ENCODE assay signal across 21 cellular contexts in genomic region chr11:44610556-44610955, GRCh38. TPM values are rescaled to one million over a fixed set of nuclear protein-coding genes. Genes with fewer than 3 reads are reported as not detected.
DNase-seq lines count a peak whose midpoint lies in the region; ATAC-seq, FAIRE-seq and TF ChIP-seq lines count a peak whose summit lies in the region.
"Had no signal": no experiment of that assay in that cellular context is flagged by ENCODE, and none has a peak within 500 bp of the region (broad histone marks: within the 10 kb centered on the region; RNA-seq: fewer than 3 reads in every experiment).

No MANE protein-coding gene starts in this region.

- peaks cover 84% of the 10 kb centered on the region for H3K4me1 Mint-ChIP-seq in activated naive CD4-positive, alpha-beta T cell treated with anti-CD3 and anti-CD28 coated beads, Interleukin-2, amount 10 ng/mL, durations not matched to agents 7 days and 5 days
- H3K4me1 Mint-ChIP-seq in T-helper 17 cell (peaks cover 59% of the 10 kb centered on the region), H9 (peaks cover 5 to 15% of the 10 kb centered on the region in 2 experiments; a peak in 3 of 4 replicates)
- peaks cover 80 to 100% of the 10 kb centered on the region in 2 donors for H3K4me1 Mint-ChIP-seq in stimulated activated naive B cell treated with anti-CD40 and anti-IgM and Interleukin-4, amounts not matched to agents 10 μg/mL and 1 μg/mL and 100 μg/mL, for 72 hours

- WGBS in K562 (ENCODE audit: insufficient coverage, low coverage, missing lambda C conversion rate), result 49% methylated on average over 4 of the region's 4 CpGs
- WGBS in H9 (ENCODE audit: extremely low coverage, insufficient read length, low lambda C conversion rate), result no CpG with 5 or more reads among the region's 4 CpGs

- no peak overlapping the region for H4K8ac ChIP-seq in H9 (replicated peaks; ENCODE audit: insufficient read length, low read depth, low read length)

- no peak overlapping the region for H2AK5ac ChIP-seq in H9 (ENCODE audit: insufficient read length, low read length)

- H3K27me3 ChIP-seq in K562 (ENCODE audit: control insufficient read depth in 2 of 2, insufficient read depth in 2 of 2, low read length in 2 of 2) (no peaks in the 10 kb centered on the region; a peak in 1 of 5 replicates), H9 (ENCODE audit: insufficient read depth, low read length) (no peaks in the 10 kb centered on the region)
- H3K27me3 ChIP-seq: pancreas, thyroid gland had no signal

- no peak overlapping the region for H3K18ac ChIP-seq in H9 (ENCODE audit: insufficient read length, low read depth, low read length)

- ATAC-seq in T-helper 17 cell, result no peak
- ATAC-seq in K562, result no peak
- no peak for ATAC-seq in stimulated activated naive B cell treated with anti-CD40 and anti-IgM and Interleukin-4, amounts not matched to agents 10 μg/mL and 1 μg/mL and 100 μg/mL, for 72 hours (replicated peaks)
- ATAC-seq in HG02884 (IDR thresholded peaks at IDR 0.05; ENCODE audit: unreplicated experiment), result no peak
- ATAC-seq in HG03457 (IDR thresholded peaks at IDR 0.05; ENCODE audit: unreplicated experiment), result no peak
- ATAC-seq: pancreas had no signal

- H3K14ac ChIP-seq in H9 (ENCODE audit: insufficient read depth, low read length), result no peak overlapping the region

- TF ChIP-seq CTCF in K562 (IDR thresholded peaks at IDR 0.05 in 2 of 3, conservative IDR thresholded peaks at IDR 0.05 in 1 of 3; ENCODE audit: insufficient read depth in 2 of 3, low read depth in 1 of 3, low read length in 3 of 3) (no peak), H9 (conservative IDR thresholded peaks at IDR 0.05) (no peak)

- H2BK20ac ChIP-seq in H9 (ENCODE audit: low read depth, low read length, poor library complexity, severe bottlenecking), result no peak overlapping the region

- H4K20me1 ChIP-seq in K562 (replicated peaks; ENCODE audit: control insufficient read depth, insufficient read depth, low read length) (no peaks in the 10 kb centered on the region), H9 (ENCODE audit: control insufficient read depth, insufficient read depth, insufficient read length) (no peaks in the 10 kb centered on the region)

- no peak for DNase-seq in activated naive CD4-positive, alpha-beta T cell treated with anti-CD3 and anti-CD28 coated beads, Interleukin-2, amount 10 ng/mL, durations not matched to agents 7 days and 5 days
- DNase-seq in activated naive CD4-positive, alpha-beta T cell treated with anti-CD3 and anti-CD28 coated beads, Interleukin-2, amount 50 U/mL, for 16 hours, result no peak
- DNase-seq in T-helper 17 cell (no peak), K562 (ENCODE audit: extremely low read depth in 1 of 4, low spot score in 3 of 4) (no peak), H9 (no peak)
- DNase-seq in stimulated activated naive B cell treated with anti-CD40 and anti-IgM and Interleukin-4, amounts not matched to agents 10 μg/mL and 1 μg/mL and 100 μg/mL, for 72 hours, result no peak
- DNase-seq: activated gamma-delta T cell; DND-41; GOT3; NCI-H1048; NCI-H2029; NCI-H226; pancreas; PC-9; stimulated activated CD4-positive, alpha-beta T cell treated with anti-CD3 and anti-CD28 coated beads, Interleukin-15, amount 100 ng/mL, for 24 hours; thyroid gland; WERI-Rb-1 had no signal

- no peaks in the 10 kb centered on the region for H3K23me2 ChIP-seq in H9 (ENCODE audit: insufficient read length, low read depth, low read length, poor library complexity, severe bottlenecking)

- CTCF ChIA-PET in activated naive CD4-positive, alpha-beta T cell treated with anti-CD3 and anti-CD28 coated beads, Interleukin-2, amount 10 ng/mL, durations not matched to agents 7 days and 5 days (lab: Charles Lee), result interaction anchor here (0.7 to 10.8 kb wide), 6 partner anchors 8 to 83 kb away, joined by 3 to 403 read pairs (median 3); partner anchors contain the start of gene CD82
- CTCF ChIA-PET in K562 (lab: Yijun Ruan, JAX; ENCODE audit: low intra/inter-chr PET ratio), result interaction anchor here (0.6 to 1.1 kb wide), 2 partner anchors 9 to 54 kb away, joined by 3 to 4 read pairs; no protein-coding TSS in a partner anchor

- H2AFZ ChIP-seq in K562 (ENCODE audit: low read depth, low read length), result no peak overlapping the region
- H2AFZ ChIP-seq in H9 (ENCODE audit: low read length), result no peak overlapping the region
- H2AFZ ChIP-seq: PC-9 had no signal

- no peak overlapping the region for H3K9ac ChIP-seq in K562 (ENCODE audit: insufficient read depth in 1 of 2, low read depth in 2 of 2, low read length in 2 of 2)
- no peak overlapping the region for H3K9ac ChIP-seq in H9 (ENCODE audit: extremely low read depth, insufficient read length, low read length)

- H3K27ac Mint-ChIP-seq in activated naive CD4-positive, alpha-beta T cell treated with anti-CD3 and anti-CD28 coated beads, Interleukin-2, amount 10 ng/mL, durations not matched to agents 7 days and 5 days, result peak overlapping the region; percentile 24
- H3K27ac Mint-ChIP-seq in T-helper 17 cell, result peak overlapping the region; percentile 97
- H3K27ac Mint-ChIP-seq in stimulated activated naive B cell treated with anti-CD40 and anti-IgM and Interleukin-4, amounts not matched to agents 10 μg/mL and 1 μg/mL and 100 μg/mL, for 72 hours, result peak overlapping the region; percentile 97
- H3K27ac Mint-ChIP-seq in H9, result no peak overlapping the region

- TF ChIP-seq RAD21 in K562 (CRISPR knock-in tag; conservative IDR thresholded peaks at IDR 0.05 in 1 of 2, IDR thresholded peaks at IDR 0.05 in 1 of 2), result no peak

- no peak overlapping the region for H2BK120ac ChIP-seq in H9 (ENCODE audit: low read depth, low read length, poor library complexity, severe bottlenecking)

- TF ChIP-seq EP300 in K562 (IDR thresholded peaks at IDR 0.05; ENCODE audit: low read length), result no peak

- H3K36me3 Mint-ChIP-seq in activated naive CD4-positive, alpha-beta T cell treated with anti-CD3 and anti-CD28 coated beads, Interleukin-2, amount 10 ng/mL, durations not matched to agents 7 days and 5 days, result peaks cover 48% of the 10 kb centered on the region
- H3K36me3 Mint-ChIP-seq in T-helper 17 cell (ENCODE audit: low read depth) (peaks cover 2% of the 10 kb centered on the region), H9 (ENCODE audit: insufficient read depth in 1 of 3, low read depth in 3 of 3) (no peaks in the 10 kb centered on the region)
- H3K36me3 Mint-ChIP-seq in stimulated activated naive B cell treated with anti-CD40 and anti-IgM and Interleukin-4, amounts not matched to agents 10 μg/mL and 1 μg/mL and 100 μg/mL, for 72 hours, result peaks cover 72 to 92% of the 10 kb centered on the region in 2 donors
- H3K36me3 Mint-ChIP-seq: natural killer cell treated with Interleukin-12 subunit alpha and Interleukin-12 subunit beta and Interleukin-15 and Interleukin-18, amount 100 ng/mL, for 72 hours had no signal

- no TSS peak for BruUV-seq in K562 (replicated peaks; lab: Mats Ljungman, UMichigan)

- no peak overlapping the region for H4K91ac ChIP-seq in H9 (ENCODE audit: insufficient read length, low read depth, low read length)

- no peaks in the 10 kb centered on the region for H3K27me3 Mint-ChIP-seq in activated naive CD4-positive, alpha-beta T cell treated with anti-CD3 and anti-CD28 coated beads, Interleukin-2, amount 10 ng/mL, durations not matched to agents 7 days and 5 days
- no peaks in the 10 kb centered on the region for H3K27me3 Mint-ChIP-seq in T-helper 17 cell
- H3K27me3 Mint-ChIP-seq in stimulated activated naive B cell treated with anti-CD40 and anti-IgM and Interleukin-4, amounts not matched to agents 10 μg/mL and 1 μg/mL and 100 μg/mL, for 72 hours, result no peaks in the 10 kb centered on the region
- H3K27me3 Mint-ChIP-seq in H9 (ENCODE audit: low read depth), result peaks cover 7% of the 10 kb centered on the region; the same call in 1 of the 2 replicates
- H3K27me3 Mint-ChIP-seq: natural killer cell treated with Interleukin-12 subunit alpha and Interleukin-12 subunit beta and Interleukin-15 and Interleukin-18, amount 100 ng/mL, for 72 hours had no signal

- no peak overlapping the region for H3K4me2 ChIP-seq in K562 (ENCODE audit: insufficient read depth, low read length)
- no peak overlapping the region for H3K4me2 ChIP-seq in H9 (ENCODE audit: insufficient read depth, insufficient read length, low read length)
- H3K4me2 ChIP-seq: PC-9 had no signal

- intact Hi-C loops in K562 (cut with micrococcal nuclease), result loop anchor here (10.0 kb wide), 1 partner anchor 476 kb away; no protein-coding TSS in a partner anchor

- no peaks in the 10 kb centered on the region for H3K9me3 ChIP-seq in T-helper 17 cell (ENCODE audit: control insufficient read depth, low read length, poor library complexity, severe bottlenecking)
- H3K9me3 ChIP-seq in K562 (replicated peaks; ENCODE audit: control insufficient read depth, insufficient read depth, low read depth, low read length), result no peaks in the 10 kb centered on the region
- H3K9me3 ChIP-seq in H9 (ENCODE audit: control insufficient read depth, low read depth, low read length), result no peaks in the 10 kb centered on the region
- H3K9me3 ChIP-seq: pancreas, thyroid gland had no signal

- no peaks in the 10 kb centered on the region for H3K36me3 ChIP-seq in K562 (ENCODE audit: control insufficient read depth, insufficient read depth, low read length)
- H3K36me3 ChIP-seq: thyroid gland, WERI-Rb-1 had no signal

- in situ Hi-C loops in K562 (cut with MboI), result no loop called here

- POLR2A ChIA-PET in K562 (lab: Yijun Ruan, JAX), result interaction anchor here (1.0 kb wide), 1 partner anchor 522 kb away, joined by 5 read pairs; no protein-coding TSS in a partner anchor

- no peaks in the 10 kb centered on the region for H3K79me1 ChIP-seq in H9 (ENCODE audit: insufficient read depth, low read depth, low read length, poor library complexity, severe bottlenecking)

- H3K79me2 ChIP-seq in K562 (ENCODE audit: control insufficient read depth, insufficient read depth, low read length) (no peaks in the 10 kb centered on the region), H9 (ENCODE audit: insufficient read depth, low read length) (no peaks in the 10 kb centered on the region)

- FAIRE-seq in K562 (lab: Jason Lieb, UNC), result no peak
- FAIRE-seq: endometrium, pancreas had no signal

- no peaks in the 10 kb centered on the region for H3K9me3 Mint-ChIP-seq in activated naive CD4-positive, alpha-beta T cell treated with anti-CD3 and anti-CD28 coated beads, Interleukin-2, amount 10 ng/mL, durations not matched to agents 7 days and 5 days
- H3K9me3 Mint-ChIP-seq in stimulated activated naive B cell treated with anti-CD40 and anti-IgM and Interleukin-4, amounts not matched to agents 10 μg/mL and 1 μg/mL and 100 μg/mL, for 72 hours, result no peaks in the 10 kb centered on the region
- H3K9me3 Mint-ChIP-seq in H9, result no peaks in the 10 kb centered on the region
- H3K9me3 Mint-ChIP-seq: natural killer cell treated with Interleukin-12 subunit alpha and Interleukin-12 subunit beta and Interleukin-15 and Interleukin-18, amount 100 ng/mL, for 72 hours had no signal

- no peak overlapping the region for H2BK15ac ChIP-seq in H9 (ENCODE audit: low read depth, low read length)

- H3K23ac ChIP-seq in H9 (ENCODE audit: insufficient read length, low read depth, low read length), result no peak overlapping the region

- no peak overlapping the region for H4K5ac ChIP-seq in H9 (ENCODE audit: insufficient read length, low read depth, low read length)

- H3K4ac ChIP-seq in H9 (ENCODE audit: low read depth, low read length), result no peak overlapping the region

- no peaks in the 10 kb centered on the region for H3K9me1 ChIP-seq in K562 (ENCODE audit: control insufficient read depth, insufficient read depth, low read length)

- H3K4me3 ChIP-seq in K562, result no peak overlapping the region
- H3K4me3 ChIP-seq: pancreas, PC-9, thyroid gland had no signal

- H2BK12ac ChIP-seq in H9 (ENCODE audit: insufficient read length, low read depth, low read length), result no peak overlapping the region

- H3K56ac ChIP-seq in H9 (ENCODE audit: insufficient read length, low read depth, low read length), result no peak overlapping the region

- H2BK5ac ChIP-seq in H9 (ENCODE audit: insufficient read length, low read length), result no peak overlapping the region

- peaks cover 27 to 34% of the 10 kb centered on the region in 2 experiments; a peak in 4 of 5 replicates for H3K4me1 ChIP-seq in K562 (replicated peaks in 1 of 2; ENCODE audit: control insufficient read depth in 2 of 2, insufficient read depth in 2 of 2, low read length in 2 of 2)
- no peaks in the 10 kb centered on the region for H3K4me1 ChIP-seq in H9 (ENCODE audit: insufficient read depth, low read length)
- H3K4me1 ChIP-seq: pancreas had no signal

- no peak overlapping the region for H3T11ph ChIP-seq in H9 (ENCODE audit: low read length)

- no peak overlapping the region for H3K27ac ChIP-seq in K562 (ENCODE audit: extremely low read depth, low read depth, low read length)
- H3K27ac ChIP-seq in H9 (ENCODE audit: insufficient read length, low read depth, low read length), result no peak overlapping the region
- H3K27ac ChIP-seq: pancreas, PC-9, thyroid gland, WERI-Rb-1 had no signal

- TF ChIP-seq POLR2A in K562 (conservative IDR thresholded peaks at IDR 0.05), result no peak

- no peak overlapping the region for H3K4me3 Mint-ChIP-seq in activated naive CD4-positive, alpha-beta T cell treated with anti-CD3 and anti-CD28 coated beads, Interleukin-2, amount 10 ng/mL, durations not matched to agents 7 days and 5 days
- H3K4me3 Mint-ChIP-seq in T-helper 17 cell (no peak overlapping the region), H9 (no peak overlapping the region)
- peak overlapping the region; percentile 40 to 73 for H3K4me3 Mint-ChIP-seq in stimulated activated naive B cell treated with anti-CD40 and anti-IgM and Interleukin-4, amounts not matched to agents 10 μg/mL and 1 μg/mL and 100 μg/mL, for 72 hours
- H3K4me3 Mint-ChIP-seq: natural killer cell treated with Interleukin-12 subunit alpha and Interleukin-12 subunit beta and Interleukin-15 and Interleukin-18, amount 100 ng/mL, for 72 hours had no signal

RNA-seq across cellular contexts. Expression of gene CD82, which starts 45.1 kb away (rescaled TPM):
- 100 to 1,000 TPM; 112 to 146 TPM for total RNA-seq in T-helper 17 cell
- total RNA-seq in K562 (2011; cell fraction: chromatin; rRNA removed; ENCODE audit: low replicate concordance), result 3.5 and 6.3 TPM in 2 replicates
- total RNA-seq in K562 (2011; cell fraction: nucleolus; rRNA removed), result 5.3 and 8.8 TPM in 2 replicates
- 4.4 and 6.4 TPM in 2 replicates for total RNA-seq in K562 (2011; cell fraction: nucleoplasm; rRNA removed)
- 3.9 and 4.7 TPM in 2 replicates for total RNA-seq in K562 (2014; rRNA removed)
- total RNA-seq in K562 (2014; rRNA removed; fragmentation: Illumina TruSeq; extraction: Trizol), result 1.3 and 2.0 TPM in 2 replicates
- total RNA-seq in K562 (2015; rRNA removed; fragmentation: Illumina TruSeq; extraction: Trizol), result 4.4 and 4.5 TPM in 2 replicates
- total RNA-seq in K562 (2021), result 8.2 and 9.4 TPM in 2 replicates
- polyA plus RNA-seq in K562 (2011; rRNA removed), result 2.8 and 5.9 TPM in 2 replicates
- 5.3 and 7.6 TPM in 2 replicates for polyA plus RNA-seq in K562 (2011; cell fraction: cytosol; rRNA removed)
- polyA plus RNA-seq in K562 (2011; cell fraction: nucleus; rRNA removed), result 1.1 and 2.4 TPM in 2 replicates
- polyA plus RNA-seq in K562 (2012), result 9.2 and 23.4 TPM in 2 replicates
- 3.0 and 3.7 TPM in 2 replicates for polyA plus RNA-seq in K562 (2014; fragmentation: Illumina TruSeq; extraction: Trizol)
- under 1 TPM; 0.27 to 0.30 TPM for polyA plus RNA-seq in K562 (2014; fragmentation: Nextera tagmentation; extraction: Ambion mirVana)
- 4.6 and 5.8 TPM in 2 replicates for polyA plus RNA-seq in K562 (2014; rRNA removed)
- polyA minus RNA-seq in K562 (2011; rRNA and poly(A)+ RNA removed), result 1.8 and 3.5 TPM in 2 replicates
- 2.4 and 4.0 TPM in 2 replicates for polyA minus RNA-seq in K562 (2011; cell fraction: cytosol; rRNA and poly(A)+ RNA removed)
- polyA minus RNA-seq in K562 (2011; cell fraction: nucleus; rRNA and poly(A)+ RNA removed), result 2.3 and 3.4 TPM in 2 replicates
- total RNA-seq in H9 (2021), result 4.5 and 5.9 TPM in 2 replicates

Comparison
In these comparisons a context has a peak if more than half of its experiments do, and no peak if none do; other contexts are left out.
1. H3K27ac Mint-ChIP-seq: peak in activated naive CD4-positive, alpha-beta T cell treated with anti-CD3 and anti-CD28 coated beads, Interleukin-2, amount 10 ng/mL, durations not matched to agents 7 days and 5 days (single experiment), T-helper 17 cell (single experiment) and stimulated activated naive B cell treated with anti-CD40 and anti-IgM and Interleukin-4, amounts not matched to agents 10 μg/mL and 1 μg/mL and 100 μg/mL, for 72 hours (single experiment); none in H9 (0 of 3).
2. H3K4me3 Mint-ChIP-seq: peak in stimulated activated naive B cell treated with anti-CD40 and anti-IgM and Interleukin-4, amounts not matched to agents 10 μg/mL and 1 μg/mL and 100 μg/mL, for 72 hours (2 of 2); none in activated naive CD4-positive, alpha-beta T cell treated with anti-CD3 and anti-CD28 coated beads, Interleukin-2, amount 10 ng/mL, durations not matched to agents 7 days and 5 days (single experiment), T-helper 17 cell (single experiment) and H9 (0 of 2).
3. RNA of gene CD82, which starts 45.1 kb away (total RNA-seq): 112 to 146 TPM in T-helper 17 cell; 1.3 to 9.4 TPM in K562 and 4.5 to 5.9 TPM in H9; every median in the first group is over 10 times any median in the second.